10 cellular contexts compared by ENCODE assay signal in genomic region chr11:35343033-35343598, GRCh38.
DNase-seq lines count a peak whose midpoint lies in the region; ATAC-seq and TF ChIP-seq lines count a peak whose summit lies in the region.
"Had no signal": no experiment of that assay in that cellular context is flagged by ENCODE, and none has a peak within 500 bp of the region (broad histone marks: within the 10 kb centered on the region; RNA-seq: fewer than 3 reads in every experiment).

No MANE protein-coding gene starts in this region.

- H3K27me3 ChIP-seq in foreskin keratinocyte = no peaks in the 10 kb centered on the region
- no peaks in the 10 kb centered on the region for H3K27me3 ChIP-seq in aorta (ENCODE audit: control insufficient read depth in 1 of 2, insufficient read depth in 2 of 2, low read length in 1 of 2)
- H3K27me3 ChIP-seq: adrenal gland, pancreas had no signal

- peak overlapping the region; percentile 10 for H3K4me3 Mint-ChIP-seq in activated T-cell treated with anti-CD3 and anti-CD28 coated beads, Interleukin-2, amount 50 U/mL, for 24 hours
- no peak overlapping the region for H3K4me3 Mint-ChIP-seq in chondrocyte (ENCODE audit: unreplicated experiment)

- no peaks in the 10 kb centered on the region for H3K36me3 Mint-ChIP-seq in activated T-cell treated with anti-CD3 and anti-CD28 coated beads, Interleukin-2, amount 50 U/mL, for 24 hours (ENCODE audit: low read depth)
- H3K36me3 Mint-ChIP-seq in chondrocyte (ENCODE audit: low read depth) = no peaks in the 10 kb centered on the region

- H3K27ac ChIP-seq in foreskin keratinocyte = no peak overlapping the region
- no peak overlapping the region for H3K27ac ChIP-seq in aorta (ENCODE audit: low read depth in 1 of 2, low read length in 2 of 2)
- H3K27ac ChIP-seq: adrenal gland, pancreas, PC-9 had no signal

- intact Hi-C loops in aorta (cut with DNase I) = no loop called here

- H3K9me3 Mint-ChIP-seq in activated T-cell treated with anti-CD3 and anti-CD28 coated beads, Interleukin-2, amount 50 U/mL, for 24 hours = no peaks in the 10 kb centered on the region
- H3K9me3 Mint-ChIP-seq in chondrocyte (ENCODE audit: low read depth) = no peaks in the 10 kb centered on the region

- 93 to 94% methylated on average over 5 of the region's 5 CpGs for WGBS in aorta, 2 donors

- DNase-seq in activated T-cell treated with anti-CD3 and anti-CD28 coated beads, Interleukin-2, amount 50 U/mL, for 24 hours = no peak
- DNase-seq in stimulated activated CD8-positive, alpha-beta memory T cell treated with anti-CD3 and anti-CD28 coated beads, Interleukin-7, amount 100 ng/mL, for 48 hours (ENCODE audit: extremely low read depth in 1 of 2, low read depth in 1 of 2) = peak; percentile 9 to 32
- DNase-seq in chondrocyte (ENCODE audit: low spot score) (no peak), foreskin keratinocyte (no peak), aorta (no peak)
- DNase-seq: adrenal gland, pancreas, PC-9 had no signal

- no peak for TF ChIP-seq CTCF in chondrocyte (IDR thresholded peaks at IDR 0.05)
- no peak for TF ChIP-seq CTCF in foreskin keratinocyte (conservative IDR thresholded peaks at IDR 0.05)

- peaks cover 2% of the 10 kb centered on the region for H3K4me1 ChIP-seq in foreskin keratinocyte
- no peaks in the 10 kb centered on the region for H3K4me1 ChIP-seq in aorta (ENCODE audit: control insufficient read depth in 1 of 2, insufficient read depth in 2 of 2, low read length in 2 of 2)

- ATAC-seq in GM19468 (IDR thresholded peaks at IDR 0.05; ENCODE audit: extremely low read depth, unreplicated experiment) (peak; percentile 13), HG03159 (IDR thresholded peaks at IDR 0.05; ENCODE audit: unreplicated experiment) (peak; percentile 77), foreskin keratinocyte (no peak), aorta (ENCODE audit: low FRiP score) (no peak)
- ATAC-seq: pancreas had no signal

- no peaks in the 10 kb centered on the region for H3K9me3 ChIP-seq in aorta (ENCODE audit: control insufficient read depth, low read length)
- H3K9me3 ChIP-seq: adrenal gland, pancreas had no signal

- no peak overlapping the region for H3K4me3 ChIP-seq in aorta (ENCODE audit: low read length in 2 of 2)
- H3K4me3 ChIP-seq: adrenal gland, pancreas, PC-9 had no signal

- H3K36me3 ChIP-seq in aorta (ENCODE audit: control insufficient read depth in 1 of 2, insufficient read depth in 2 of 2, low read length in 1 of 2) = no peaks in the 10 kb centered on the region
- H3K36me3 ChIP-seq: adrenal gland, pancreas had no signal

- H3K4me1 Mint-ChIP-seq in activated T-cell treated with anti-CD3 and anti-CD28 coated beads, Interleukin-2, amount 50 U/mL, for 24 hours (ENCODE audit: low read depth) = peaks cover 46% of the 10 kb centered on the region
- H3K4me1 Mint-ChIP-seq in chondrocyte (ENCODE audit: low read depth) = peaks cover 18% of the 10 kb centered on the region

- no peaks in the 10 kb centered on the region for H3K27me3 Mint-ChIP-seq in activated T-cell treated with anti-CD3 and anti-CD28 coated beads, Interleukin-2, amount 50 U/mL, for 24 hours
- H3K27me3 Mint-ChIP-seq in chondrocyte (ENCODE audit: low read depth) = no peaks in the 10 kb centered on the region

- peak overlapping the region; percentile 92 for H3K27ac Mint-ChIP-seq in activated T-cell treated with anti-CD3 and anti-CD28 coated beads, Interleukin-2, amount 50 U/mL, for 24 hours
- no peak overlapping the region for H3K27ac Mint-ChIP-seq in chondrocyte (ENCODE audit: unreplicated experiment)

Comparison
In these comparisons a context has a peak if more than half of its experiments do, and no peak if none do; other contexts are left out.
1. ATAC-seq: peak in GM19468 (single experiment) and HG03159 (single experiment); none in foreskin keratinocyte (single experiment) and aorta (single experiment).
2. DNase-seq: peak in stimulated activated CD8-positive, alpha-beta memory T cell treated with anti-CD3 and anti-CD28 coated beads, Interleukin-7, amount 100 ng/mL, for 48 hours (2 of 2); none in activated T-cell treated with anti-CD3 and anti-CD28 coated beads, Interleukin-2, amount 50 U/mL, for 24 hours (single experiment), chondrocyte (single experiment), foreskin keratinocyte (0 of 2) and aorta (0 of 2).